8 cellular contexts compared by ENCODE assay signal in genomic region chr16:22948058-22948602, GRCh38.
A peak's percentile ranks its signal among the peaks of the same experiment; 100 is the strongest.
DNase-seq lines count a peak whose midpoint lies in the region; ATAC-seq, FAIRE-seq and TF ChIP-seq lines count a peak whose summit lies in the region.

No MANE protein-coding gene starts in this region.

- FAIRE-seq in HepG2 (lab: Jason Lieb, UNC): no peak

- no peak overlapping the region for H3K9ac ChIP-seq in HepG2 (ENCODE audit: insufficient read depth, low read depth, low read length)

- H3K27me3 ChIP-seq in HepG2 (ENCODE audit: control insufficient read depth in 1 of 2, insufficient read depth in 2 of 2, low read length in 2 of 2) (peaks cover 0 to 15% of the 10 kb centered on the region in 2 experiments; a peak in 3 of 5 replicates), upper lobe of left lung (peaks cover 0 to 9% (median 0%) of the 10 kb centered on the region in 4 donors)

- peak; percentile 39 for DNase-seq in Right ventricle myocardium superior
- DNase-seq in Right ventricle myocardium inferior (ENCODE audit: missing footprints): no peak
- no peak for DNase-seq in HepG2 (ENCODE audit: low spot score)
- peak in 1 of 2 donors; percentile 62 for DNase-seq in upper lobe of left lung
- no peak for DNase-seq in midbrain (lab: John Stamatoyannopoulos, UW)

- TF ChIP-seq POLR2A in HepG2 (IDR thresholded peaks at IDR 0.05; ENCODE audit: insufficient read depth in 1 of 2, low read depth in 2 of 2, low read length in 2 of 2) (no peak), upper lobe of left lung (IDR thresholded peaks at IDR 0.05) (no peak)

- intact Hi-C loops in Right ventricle myocardium superior (cut with DNase I): loop anchor here (5.0 kb wide), 1 partner anchor 51 kb away; no protein-coding TSS in a partner anchor
- intact Hi-C loops in Right ventricle myocardium inferior (cut with DNase I): loop anchor here (2.0 kb wide), 1 partner anchor 47 kb away; no protein-coding TSS in a partner anchor
- intact Hi-C loops in HepG2 (cut with micrococcal nuclease; ENCODE audit: unreplicated experiment): loop anchor here (2.0 kb wide), 1 partner anchor 49 kb away; no protein-coding TSS in a partner anchor

- BruUV-seq in HepG2 (replicated peaks; lab: Mats Ljungman, UMichigan): no TSS peak

- ATAC-seq in Right ventricle myocardium superior (ENCODE audit: poor library complexity) (peak; percentile 15), Right ventricle myocardium inferior (no peak), HepG2 (peak; percentile 66), upper lobe of left lung (ENCODE audit: low FRiP score in 2 of 2) (peak; percentile 31 to 54), GM21381 (IDR thresholded peaks at IDR 0.05; ENCODE audit: unreplicated experiment) (no peak), HG02759 (IDR thresholded peaks at IDR 0.05; ENCODE audit: unreplicated experiment) (no peak)

- H3K4me1 ChIP-seq in HepG2 (ENCODE audit: insufficient read depth, low read length) (0 out of 2 replicates have a peak, but pooled peaks cover 6% of the 10 kb centered on the region), upper lobe of left lung (peaks cover 4 to 10% (median 9%) of the 10 kb centered on the region in 4 donors)

- no peak overlapping the region for H2AFZ ChIP-seq in HepG2 (ENCODE audit: low read length)

- 34% methylated on average over 32 of the region's 33 CpGs for WGBS in HepG2 (ENCODE audit: low lambda C conversion rate)
- 22 to 23% methylated on average over 6 to 26 of the region's 33 CpGs for WGBS in upper lobe of left lung, 2 donors

- H3K9me3 ChIP-seq in HepG2 (ENCODE audit: low read length) (no peaks in the 10 kb centered on the region), upper lobe of left lung (no peaks in the 10 kb centered on the region)

- in situ Hi-C loops in HepG2 (cut with HindIII; ENCODE audit: extremely low pct_ligation_motif_present, low pct_unique_long_range_greater_than_20kb): loop anchor here (5.0 kb wide), 1 partner anchor 51 kb away; no protein-coding TSS in a partner anchor

- CTCF ChIA-PET in HepG2 (lab: Yijun Ruan, JAX; ENCODE audit: low intra/inter-chr PET ratio, low total read pairs): interaction anchor here (1.3 kb wide), 1 partner anchor 49 kb away, joined by 8 read pairs; no protein-coding TSS in a partner anchor

- H3K36me3 ChIP-seq in HepG2 (replicated peaks in 1 of 2; ENCODE audit: control insufficient read depth in 1 of 2, insufficient read depth in 2 of 2, low read length in 2 of 2): no peaks in the 10 kb centered on the region
- no peaks in the 10 kb centered on the region for H3K36me3 ChIP-seq in upper lobe of left lung

- no peak for TF ChIP-seq EP300 in HepG2 (IDR thresholded peaks at IDR 0.05; ENCODE audit: low read depth in 2 of 2, low read length in 2 of 2)
- TF ChIP-seq EP300 in HepG2 (CRISPR knock-in tag; IDR thresholded peaks at IDR 0.05; ENCODE audit: borderline replicate concordance): no peak
- TF ChIP-seq EP300 in upper lobe of left lung (IDR thresholded peaks at IDR 0.05): no peak

- no peaks in the 10 kb centered on the region for H3K79me2 ChIP-seq in HepG2 (ENCODE audit: insufficient read depth, low read length)

- POLR2A ChIA-PET in HepG2 (lab: Yijun Ruan, JAX): no interaction called here

- H3K4me2 ChIP-seq in HepG2 (ENCODE audit: low read depth, low read length): 0 out of 2 replicates have a peak overlapping the region, but pooled peaks have one; percentile 0

- no peak for TF ChIP-seq RAD21 in HepG2 (CRISPR knock-in tag; IDR thresholded peaks at IDR 0.05)

- H3K4me3 ChIP-seq in WI38 (ENCODE audit: low read depth, low read length): 0 out of 2 replicates have a peak overlapping the region, but pooled peaks have one; percentile 20
- no peak overlapping the region for H3K4me3 ChIP-seq in HepG2 (replicated peaks in 1 of 3; ENCODE audit: insufficient read depth in 1 of 3, low read depth in 2 of 3, low read length in 3 of 3)
- H3K4me3 ChIP-seq in upper lobe of left lung: peak overlapping the region in 1 of 4 donors; percentile 13

- TF ChIP-seq CTCF in WI38 (IDR thresholded peaks at IDR 0.05; ENCODE audit: low read depth, low read length) (no peak), HepG2 (CRISPR knock-in tag; IDR thresholded peaks at IDR 0.05) (no peak), upper lobe of left lung (IDR thresholded peaks at IDR 0.05) (no peak)

- H3K27ac ChIP-seq in HepG2 (ENCODE audit: extremely low read length, insufficient read depth, low read length) (no peak overlapping the region), upper lobe of left lung (no peak overlapping the region)

- no peaks in the 10 kb centered on the region for H4K20me1 ChIP-seq in HepG2 (ENCODE audit: insufficient read depth, low read length)

TF ChIP-seq in HepG2, 621 proteins besides CTCF, POLR2A, EP300 and RAD21 (continues in another document):
- TF ChIP-seq MAZ (IDR thresholded peaks at IDR 0.05; ENCODE audit: borderline replicate concordance, low read depth, low read length) (no peak), MAZ (CRISPR knock-in tag; IDR thresholded peaks at IDR 0.05; ENCODE audit: low read depth) (no peak; the same call in 1 of the 2 replicates), MTA3 (CRISPR knock-in tag; IDR thresholded peaks at IDR 0.05) (no peak), ZNF790 (CRISPR knock-in tag; IDR thresholded peaks at IDR 0.05; ENCODE audit: borderline replicate concordance) (no peak), ZNF788 (CRISPR knock-in tag; IDR thresholded peaks at IDR 0.05; ENCODE audit: borderline replicate concordance) (0 out of 2 replicates have a peak, but pooled peaks have one; percentile 5), ZNF605 (CRISPR knock-in tag; IDR thresholded peaks at IDR 0.05) (no peak), BRD4 (CRISPR knock-in tag; IDR thresholded peaks at IDR 0.05) (no peak), YY1 (IDR thresholded peaks at IDR 0.05; ENCODE audit: insufficient read depth, insufficient replicate concordance, low read depth, low read length) (no peak), ZNF138 (CRISPR knock-in tag; IDR thresholded peaks at IDR 0.05; ENCODE audit: low read depth) (0 out of 2 replicates have a peak, but pooled peaks have one; percentile 2), ZNF142 (CRISPR knock-in tag; IDR thresholded peaks at IDR 0.05) (0 out of 2 replicates have a peak, but pooled peaks have one; percentile 40), ZNF180 (CRISPR knock-in tag; IDR thresholded peaks at IDR 0.05; ENCODE audit: borderline replicate concordance, low read depth) (no peak), BORCS8-MEF2B (CRISPR knock-in tag; IDR thresholded peaks at IDR 0.05) (no peak), TARDBP (CRISPR knock-in tag; IDR thresholded peaks at IDR 0.05) (no peak), CBX5 (CRISPR knock-in tag; IDR thresholded peaks at IDR 0.05; ENCODE audit: borderline replicate concordance) (no peak), PHF21A (CRISPR knock-in tag; IDR thresholded peaks at IDR 0.05) (no peak), ZNF12 (CRISPR knock-in tag; IDR thresholded peaks at IDR 0.05) (no peak), FOXK1 (CRISPR knock-in tag; IDR thresholded peaks at IDR 0.05; ENCODE audit: borderline replicate concordance, low read depth) (no peak)
- TF ChIP-seq, protein P1, sequence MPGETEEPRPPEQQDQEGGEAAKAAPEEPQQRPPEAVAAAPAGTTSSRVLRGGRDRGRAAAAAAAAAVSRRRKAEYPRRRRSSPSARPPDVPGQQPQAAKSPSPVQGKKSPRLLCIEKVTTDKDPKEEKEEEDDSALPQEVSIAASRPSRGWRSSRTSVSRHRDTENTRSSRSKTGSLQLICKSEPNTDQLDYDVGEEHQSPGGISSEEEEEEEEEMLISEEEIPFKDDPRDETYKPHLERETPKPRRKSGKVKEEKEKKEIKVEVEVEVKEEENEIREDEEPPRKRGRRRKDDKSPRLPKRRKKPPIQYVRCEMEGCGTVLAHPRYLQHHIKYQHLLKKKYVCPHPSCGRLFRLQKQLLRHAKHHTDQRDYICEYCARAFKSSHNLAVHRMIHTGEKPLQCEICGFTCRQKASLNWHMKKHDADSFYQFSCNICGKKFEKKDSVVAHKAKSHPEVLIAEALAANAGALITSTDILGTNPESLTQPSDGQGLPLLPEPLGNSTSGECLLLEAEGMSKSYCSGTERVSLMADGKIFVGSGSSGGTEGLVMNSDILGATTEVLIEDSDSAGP (CRISPR knock-in tag; IDR thresholded peaks at IDR 0.05; ENCODE audit: borderline replicate concordance): no peak

Comparison
In these comparisons a context has a peak if more than half of its experiments do, and no peak if none do; other contexts are left out.
1. ATAC-seq: peak in Right ventricle myocardium superior (single experiment), HepG2 (single experiment) and upper lobe of left lung (2 of 2); none in Right ventricle myocardium inferior (single experiment), GM21381 (single experiment) and HG02759 (single experiment).